Comparison of ENCODE assay signal across 18 cellular contexts in genomic region chrX:115490814-115491213, GRCh38.
DNase-seq lines count a peak whose midpoint lies in the region; ATAC-seq and TF ChIP-seq lines count a peak whose summit lies in the region.
"Had no signal": no experiment of that assay in that cellular context is flagged by ENCODE, and none has a peak within 500 bp of the region (broad histone marks: within the 10 kb centered on the region; RNA-seq: fewer than 3 reads in every experiment).

No MANE protein-coding gene starts in this region.

- no peak overlapping the region for H3K27ac ChIP-seq in GM23248
- H3K27ac ChIP-seq: 22Rv1, A549, C4-2B, HL-60 had no signal

- DNase-seq in DMS 273 (lab: John Stamatoyannopoulos, UW; ENCODE audit: unreplicated experiment), result peak; percentile 4
- no peak for DNase-seq in DMS 273 treated with DMSO at 0.1 percent for 48 hours (lab: John Stamatoyannopoulos, UW)
- DNase-seq in GM23248, result no peak
- no peak for DNase-seq in left lobe of liver (ENCODE audit: low spot score)
- DNase-seq in retinal pigment epithelial cell (ENCODE audit: low read depth), result peak; percentile 7
- DNase-seq in activated CD8-positive, alpha-beta memory T cell treated with anti-CD3 and anti-CD28 coated beads, Interleukin-2, amount 50 U/mL, for 4 hours, result no peak
- DNase-seq: AML-193; CD4-positive, alpha-beta T cell; DMS53; DND-41; EL; IMR-90 had no signal

- H3K27me3 ChIP-seq in GM23248 (replicated peaks; ENCODE audit: insufficient read depth), result no peaks in the 10 kb centered on the region

- H3K4me3 ChIP-seq in GM23248 (no peak overlapping the region), retinal pigment epithelial cell (ENCODE audit: low read length) (no peak overlapping the region)
- H3K4me3 ChIP-seq: A549, HAP-1 had no signal

- in situ Hi-C loops in GM23248 (cut with MboI), result no loop called here

- peak overlapping the region; percentile 88 for H2AFZ ChIP-seq in GM23248

- no peak for TF ChIP-seq CTCF in retinal pigment epithelial cell (conservative IDR thresholded peaks at IDR 0.05; ENCODE audit: low read depth, low read length)

- WGBS in GM23248 (ENCODE audit: low coverage in 1 of 2, low lambda C conversion rate in 2 of 2, missing lambda C conversion rate in 2 of 2), 2 experiments, result 0 to 13% methylated on average over 1 of the region's 1 CpG

- peak; percentile 55 for ATAC-seq in left lobe of liver
- no peak for ATAC-seq in HG03139 (IDR thresholded peaks at IDR 0.05; ENCODE audit: unreplicated experiment)
- ATAC-seq: A549 had no signal

- no peaks in the 10 kb centered on the region for H3F3A ChIP-seq in GM23248 (ENCODE audit: insufficient read depth)

- no peaks in the 10 kb centered on the region for H3K9me2 ChIP-seq in GM23248 (ENCODE audit: insufficient read depth)

- H4K20me1 ChIP-seq in GM23248 (ENCODE audit: insufficient read depth), result no peaks in the 10 kb centered on the region

- H3K9me3 ChIP-seq in GM23248 (ENCODE audit: low read depth), result no peaks in the 10 kb centered on the region
- H3K9me3 ChIP-seq: A549, HAP-1 had no signal

- H3K36me3 ChIP-seq in GM23248 (ENCODE audit: low read depth), result no peaks in the 10 kb centered on the region
- H3K36me3 ChIP-seq: HAP-1 had no signal

- H3K4me1 ChIP-seq in GM23248 (ENCODE audit: insufficient read depth), result peaks cover 9% of the 10 kb centered on the region
- H3K4me1 ChIP-seq: A549 had no signal

- H3K4me2 ChIP-seq in GM23248 (ENCODE audit: unreplicated experiment), result peak overlapping the region; percentile 65
- H3K4me2 ChIP-seq: A549 had no signal

- no peaks in the 10 kb centered on the region for H3K79me2 ChIP-seq in GM23248 (ENCODE audit: insufficient read depth)

- no peak overlapping the region for H3K9ac ChIP-seq in GM23248

Comparison
In these comparisons a context has a peak if more than half of its experiments do, and no peak if none do; other contexts are left out.
1. DNase-seq: peak in DMS 273 (single experiment) and retinal pigment epithelial cell (single experiment); none in DMS 273 treated with DMSO at 0.1 percent for 48 hours (single experiment), GM23248 (single experiment), left lobe of liver (single experiment) and activated CD8-positive, alpha-beta memory T cell treated with anti-CD3 and anti-CD28 coated beads, Interleukin-2, amount 50 U/mL, for 4 hours (single experiment).